Comparison of ENCODE assay signal across 1 cellular context in the genomic region with DNA sequence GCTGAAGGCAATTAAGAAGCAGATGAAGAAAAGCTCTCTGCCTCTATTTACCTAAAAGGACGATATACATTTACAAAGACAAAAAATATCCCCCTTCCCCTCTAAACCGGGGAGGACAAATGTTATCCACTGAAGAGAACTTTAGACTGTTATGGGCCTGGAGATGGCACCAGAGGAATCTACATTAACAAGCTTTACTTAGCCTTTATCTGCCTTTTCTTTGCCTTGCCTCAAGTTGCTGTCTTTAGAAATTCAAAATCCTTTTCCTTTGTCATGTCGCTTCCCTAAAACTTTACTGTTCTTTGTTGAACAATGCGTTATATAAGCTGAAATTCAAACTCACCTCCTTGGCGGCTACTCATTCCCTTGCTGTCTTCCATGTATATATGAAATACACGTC.
TF ChIP-seq lines count a peak whose summit lies in the region.

No MANE protein-coding gene starts in this region.

TF ChIP-seq in H1, 55 proteins besides CTCF, POLR2A, EP300 and RAD21:
- TF ChIP-seq, protein P1, sequence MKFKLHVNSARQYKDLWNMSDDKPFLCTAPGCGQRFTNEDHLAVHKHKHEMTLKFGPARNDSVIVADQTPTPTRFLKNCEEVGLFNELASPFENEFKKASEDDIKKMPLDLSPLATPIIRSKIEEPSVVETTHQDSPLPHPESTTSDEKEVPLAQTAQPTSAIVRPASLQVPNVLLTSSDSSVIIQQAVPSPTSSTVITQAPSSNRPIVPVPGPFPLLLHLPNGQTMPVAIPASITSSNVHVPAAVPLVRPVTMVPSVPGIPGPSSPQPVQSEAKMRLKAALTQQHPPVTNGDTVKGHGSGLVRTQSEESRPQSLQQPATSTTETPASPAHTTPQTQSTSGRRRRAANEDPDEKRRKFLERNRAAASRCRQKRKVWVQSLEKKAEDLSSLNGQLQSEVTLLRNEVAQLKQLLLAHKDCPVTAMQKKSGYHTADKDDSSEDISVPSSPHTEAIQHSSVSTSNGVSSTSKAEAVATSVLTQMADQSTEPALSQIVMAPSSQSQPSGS (IDR thresholded peaks at IDR 0.05; ENCODE audit: low read length), result no peak
- TF ChIP-seq TCF12 (IDR thresholded peaks at IDR 0.05; ENCODE audit: low read depth, low read length) (no peak), KDM1A (IDR thresholded peaks at IDR 0.05; ENCODE audit: borderline replicate concordance, low read length) (no peak), CREB1 (IDR thresholded peaks at IDR 0.05) (no peak), PHF8 (conservative IDR thresholded peaks at IDR 0.05; ENCODE audit: low read depth, low read length) (no peak), BACH1 (IDR thresholded peaks at IDR 0.05; ENCODE audit: low read length) (no peak), CBX8 (IDR thresholded peaks at IDR 0.05; ENCODE audit: borderline replicate concordance, low read depth, low read length) (no peak), BRCA1 (IDR thresholded peaks at IDR 0.05; ENCODE audit: low read depth, low read length) (no peak), HDAC2 (IDR thresholded peaks at IDR 0.05; ENCODE audit: borderline replicate concordance in 1 of 2, low read depth in 2 of 2, low read length in 2 of 2) (no peak), RXRA (IDR thresholded peaks at IDR 0.05; ENCODE audit: insufficient read depth, low read depth, low read length) (no peak), TAF7 (optimal IDR thresholded peaks at IDR 0.05; ENCODE audit: borderline replicate concordance, low read depth, low read length) (no peak), SAP30 (IDR thresholded peaks at IDR 0.05; ENCODE audit: insufficient read depth, insufficient replicate concordance, low read length) (no peak), BCL11A (IDR thresholded peaks at IDR 0.05; ENCODE audit: low read depth in 2 of 2, low read length in 2 of 2) (no peak), CBX5 (IDR thresholded peaks at IDR 0.05; ENCODE audit: low read depth, low read length) (no peak), TEAD4 (IDR thresholded peaks at IDR 0.05; ENCODE audit: low read depth, low read length) (no peak), SIN3A (conservative IDR thresholded peaks at IDR 0.05 in 1 of 2, IDR thresholded peaks at IDR 0.05 in 1 of 2; ENCODE audit: low read depth in 1 of 2, low read length in 2 of 2) (no peak)
- TF ChIP-seq, protein P2, sequence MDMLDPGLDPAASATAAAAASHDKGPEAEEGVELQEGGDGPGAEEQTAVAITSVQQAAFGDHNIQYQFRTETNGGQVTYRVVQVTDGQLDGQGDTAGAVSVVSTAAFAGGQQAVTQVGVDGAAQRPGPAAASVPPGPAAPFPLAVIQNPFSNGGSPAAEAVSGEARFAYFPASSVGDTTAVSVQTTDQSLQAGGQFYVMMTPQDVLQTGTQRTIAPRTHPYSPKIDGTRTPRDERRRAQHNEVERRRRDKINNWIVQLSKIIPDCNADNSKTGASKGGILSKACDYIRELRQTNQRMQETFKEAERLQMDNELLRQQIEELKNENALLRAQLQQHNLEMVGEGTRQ (IDR thresholded peaks at IDR 0.05; ENCODE audit: low read length), result no peak
- TF ChIP-seq, protein P3, sequence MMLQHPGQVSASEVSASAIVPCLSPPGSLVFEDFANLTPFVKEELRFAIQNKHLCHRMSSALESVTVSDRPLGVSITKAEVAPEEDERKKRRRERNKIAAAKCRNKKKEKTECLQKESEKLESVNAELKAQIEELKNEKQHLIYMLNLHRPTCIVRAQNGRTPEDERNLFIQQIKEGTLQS (IDR thresholded peaks at IDR 0.05; ENCODE audit: insufficient read depth, low read depth, low read length), result no peak
